17 cellular contexts compared by ENCODE assay signal in genomic region chr16:83013071-83013470, GRCh38.
DNase-seq lines count a peak whose midpoint lies in the region; ATAC-seq and TF ChIP-seq lines count a peak whose summit lies in the region.
"Had no signal": no experiment of that assay in that cellular context is flagged by ENCODE, and none has a peak within 500 bp of the region (broad histone marks: within the 10 kb centered on the region; RNA-seq: fewer than 3 reads in every experiment).

No MANE protein-coding gene starts in this region.

- H3K36me3 ChIP-seq in IMR-90 (ENCODE audit: control insufficient read depth, insufficient read depth, low read length) (no peaks in the 10 kb centered on the region), ascending aorta (no peaks in the 10 kb centered on the region), mesenchymal stem cell (ENCODE audit: control insufficient read depth in 1 of 2, insufficient read depth in 2 of 2, low read depth in 1 of 2, low read length in 2 of 2) (no peaks in the 10 kb centered on the region), mucosa of descending colon (ENCODE audit: low read depth) (no peaks in the 10 kb centered on the region)
- H3K36me3 ChIP-seq: BE2C had no signal

- no peak for TF ChIP-seq POLR2A in IMR-90 (IDR thresholded peaks at IDR 0.05; ENCODE audit: low read depth, low read length)

- H3K18ac ChIP-seq in IMR-90 (ENCODE audit: low read depth, low read length) (no peak overlapping the region), mesenchymal stem cell (ENCODE audit: low read depth in 1 of 2, low read length in 2 of 2) (peak overlapping the region in 1 of 2 experiments; percentile 12)

- H2BK5ac ChIP-seq in IMR-90 (ENCODE audit: low read depth, low read length, poor library complexity, severe bottlenecking) = no peak overlapping the region
- no peak overlapping the region for H2BK5ac ChIP-seq in mesenchymal stem cell (ENCODE audit: low read depth, low read length, poor library complexity, severe bottlenecking)

- no peak overlapping the region for H2BK15ac ChIP-seq in IMR-90 (ENCODE audit: low read depth, low read length)
- no peak overlapping the region for H2BK15ac ChIP-seq in mesenchymal stem cell (ENCODE audit: low read depth, poor library complexity, severe bottlenecking)

- H3K23ac ChIP-seq in IMR-90 (ENCODE audit: low read depth, low read length) = no peak overlapping the region
- H3K23ac ChIP-seq in mesenchymal stem cell (ENCODE audit: low read length in 2 of 2) = no peak overlapping the region

- ATAC-seq in IMR-90 (ENCODE audit: low read depth) (no peak), foreskin keratinocyte (no peak), mucosa of descending colon (no peak)
- ATAC-seq: HCT116 had no signal

- TF ChIP-seq CTCF in IMR-90 (conservative IDR thresholded peaks at IDR 0.05; ENCODE audit: low read depth, low read length) (no peak), ascending aorta (IDR thresholded peaks at IDR 0.05) (no peak), foreskin keratinocyte (conservative IDR thresholded peaks at IDR 0.05) (no peak), mucosa of descending colon (IDR thresholded peaks at IDR 0.05) (no peak)

- H3K9me1 ChIP-seq in IMR-90 (ENCODE audit: insufficient read depth, low read length) = no peaks in the 10 kb centered on the region; the same call in 1 of the 2 replicates

- no TSS peak for BruUV-seq in IMR-90 (replicated peaks; lab: Mats Ljungman, UMichigan)

- H2AK9ac ChIP-seq in IMR-90 (replicated peaks; ENCODE audit: low read depth, low read length, poor library complexity) = no peak overlapping the region

- H4K20me1 ChIP-seq in IMR-90 (ENCODE audit: insufficient read depth, low read length) = no peaks in the 10 kb centered on the region

- no peak overlapping the region for H4K8ac ChIP-seq in IMR-90 (ENCODE audit: low read depth in 2 of 2, low read length in 2 of 2)
- H4K8ac ChIP-seq in mesenchymal stem cell (ENCODE audit: low read length) = no peak overlapping the region

- no peak overlapping the region for H2AFZ ChIP-seq in IMR-90 (replicated peaks; ENCODE audit: low read length, poor library complexity)
- H2AFZ ChIP-seq in mesenchymal stem cell (ENCODE audit: low read depth, low read length) = no peak overlapping the region

- no peak overlapping the region for H3K4me2 ChIP-seq in IMR-90 (ENCODE audit: low read depth, low read length)
- no peak overlapping the region for H3K4me2 ChIP-seq in mesenchymal stem cell (ENCODE audit: low read length, poor library complexity, severe bottlenecking)

- H3K9ac ChIP-seq in IMR-90 (ENCODE audit: low read depth, low read length) (no peak overlapping the region), mesenchymal stem cell (ENCODE audit: low read length) (no peak overlapping the region)

- H3K4ac ChIP-seq in IMR-90 (ENCODE audit: low read depth, low read length) = no peak overlapping the region
- no peak overlapping the region for H3K4ac ChIP-seq in mesenchymal stem cell (ENCODE audit: low read depth in 1 of 2, low read length in 2 of 2)

- no peak overlapping the region for H4K5ac ChIP-seq in IMR-90 (ENCODE audit: low read depth, low read length)

- no peak overlapping the region; the same call in 1 of the 2 replicates for H2BK120ac ChIP-seq in IMR-90 (ENCODE audit: low read depth, low read length)
- peak overlapping the region; percentile 27 for H2BK120ac ChIP-seq in mesenchymal stem cell (ENCODE audit: low read depth, low read length)

- H3K4me3 ChIP-seq in IMR-90 (ENCODE audit: insufficient read depth, low read depth, low read length) (no peak overlapping the region), ascending aorta (no peak overlapping the region), mesenchymal stem cell (ENCODE audit: insufficient read depth in 1 of 2, low read depth in 1 of 2, low read length in 2 of 2) (no peak overlapping the region), mucosa of descending colon (no peak overlapping the region)

- H3K27me3 ChIP-seq in IMR-90 (ENCODE audit: control insufficient read depth, insufficient read depth, low read length) (no peaks in the 10 kb centered on the region), ascending aorta (no peaks in the 10 kb centered on the region), mesenchymal stem cell (ENCODE audit: control insufficient read depth in 1 of 2, insufficient read depth in 1 of 2, low read length in 2 of 2) (no peaks in the 10 kb centered on the region), foreskin keratinocyte (no peaks in the 10 kb centered on the region)
- H3K27me3 ChIP-seq: BE2C had no signal

- no peak for DNase-seq in IMR-90
- no peak for DNase-seq in ascending aorta (ENCODE audit: low spot score in 2 of 2)
- no peak for DNase-seq in mesenchymal stem cell
- DNase-seq in foreskin keratinocyte = no peak
- no peak for DNase-seq in COLO668 (lab: John Stamatoyannopoulos, UW; ENCODE audit: unreplicated experiment)
- DNase-seq in mucosa of descending colon = no peak
- DNase-seq: ACHN; BE2C; C1 segment of cervical spinal cord; Caco-2; CD4-positive, CD25-positive, alpha-beta regulatory T cell; CD8-positive, alpha-beta memory T cell; GOT3; H7; HFFc6; KG1 had no signal

- no peak for TF ChIP-seq RAD21 in IMR-90 (IDR thresholded peaks at IDR 0.05; ENCODE audit: low read length)

- in situ Hi-C loops in IMR-90 (cut with MboI; ENCODE audit: low sequenced_read_pairs) = no loop called here

- H3K79me1 ChIP-seq in IMR-90 (ENCODE audit: low read depth in 1 of 2, low read length in 2 of 2) (peaks cover 0 to 3% of the 10 kb centered on the region in 2 experiments; a peak in 1 of 4 replicates), mesenchymal stem cell (replicated peaks; ENCODE audit: low read length, poor library complexity, severe bottlenecking) (no peaks in the 10 kb centered on the region)

- H2BK12ac ChIP-seq in mesenchymal stem cell (ENCODE audit: low read length in 2 of 2) = no peak overlapping the region

- H3K14ac ChIP-seq in IMR-90 (replicated peaks; ENCODE audit: low read depth, low read length) = 0 out of 2 replicates have a peak overlapping the region, but pooled peaks have one; percentile 37
- no peak overlapping the region for H3K14ac ChIP-seq in mesenchymal stem cell (ENCODE audit: low read length in 2 of 2)

- H4K91ac ChIP-seq in IMR-90 (ENCODE audit: insufficient read depth, low read depth, low read length) (no peak overlapping the region), mesenchymal stem cell (ENCODE audit: low read length) (no peak overlapping the region)

- H3K9me3 ChIP-seq in IMR-90 (ENCODE audit: control insufficient read depth, insufficient read depth, low read length) (no peaks in the 10 kb centered on the region), ascending aorta (no peaks in the 10 kb centered on the region), mesenchymal stem cell (ENCODE audit: control insufficient read depth, low read length) (no peaks in the 10 kb centered on the region), mucosa of descending colon (no peaks in the 10 kb centered on the region)
- H3K9me3 ChIP-seq: BE2C, Caco-2 had no signal

- H2AK5ac ChIP-seq in IMR-90 (ENCODE audit: low read depth, low read length) = no peak overlapping the region
- H2AK5ac ChIP-seq in mesenchymal stem cell (ENCODE audit: low read length, severe bottlenecking) = no peak overlapping the region

- H2BK20ac ChIP-seq in IMR-90 (ENCODE audit: low read depth, low read length) = no peak overlapping the region

- intact Hi-C loops in IMR-90 (cut with micrococcal nuclease) = no loop called here
- intact Hi-C loops in ascending aorta (cut with DNase I) = loop anchor here (5.0 kb wide), 1 partner anchor 54 kb away; no protein-coding TSS in a partner anchor
- intact Hi-C loops in mucosa of descending colon (cut with DNase I, micrococcal nuclease) = no loop called here

- POLR2A ChIA-PET in IMR-90 (lab: Charles Lee; ENCODE audit: unreplicated experiment) = no interaction called here

- WGBS in IMR-90 (ENCODE audit: extremely low coverage in 2 of 2, insufficient read length in 1 of 2), 2 experiments = 80% methylated on average over 1 of the region's 4 CpGs; no CpG with 5 or more reads in 1 of the 2 experiments
- 90% methylated on average over 3 of the region's 4 CpGs for WGBS in mesenchymal stem cell

- H3K27ac ChIP-seq in IMR-90 (ENCODE audit: insufficient read depth, low read length) (no peak overlapping the region), ascending aorta (peak overlapping the region; percentile 54 to 65), mesenchymal stem cell (ENCODE audit: low read length, poor library complexity, severe bottlenecking) (no peak overlapping the region), foreskin keratinocyte (no peak overlapping the region)

- dilution Hi-C loops in IMR-90 (cut with HindIII; ENCODE audit: low sequenced_read_pairs, unreplicated experiment) = no loop called here

- H3K4me1 ChIP-seq in IMR-90 (ENCODE audit: control insufficient read depth, insufficient read depth, low read length) (no peaks in the 10 kb centered on the region), ascending aorta (peaks cover 0 to 17% of the 10 kb centered on the region in 2 donors), mesenchymal stem cell (ENCODE audit: control insufficient read depth, insufficient read depth, low read depth, low read length) (no peaks in the 10 kb centered on the region), foreskin keratinocyte (no peaks in the 10 kb centered on the region), mucosa of descending colon (ENCODE audit: low read depth) (no peaks in the 10 kb centered on the region)
- H3K4me1 ChIP-seq: BE2C, Caco-2 had no signal

- CTCF ChIA-PET in IMR-90 (lab: Yijun Ruan, JAX) = no interaction called here

- H3K56ac ChIP-seq in IMR-90 (ENCODE audit: extremely low read depth, insufficient read depth, low read length) = no peak overlapping the region

TF ChIP-seq in IMR-90, 13 proteins besides CTCF, POLR2A, EP300 and RAD21 (continues in another document):
- TF ChIP-seq SMC3 (IDR thresholded peaks at IDR 0.05; ENCODE audit: low read depth, low read length) = no peak
- no peak for TF ChIP-seq MXI1 (IDR thresholded peaks at IDR 0.05; ENCODE audit: borderline replicate concordance, low read depth, low read length)
- TF ChIP-seq RFX5 (IDR thresholded peaks at IDR 0.05; ENCODE audit: low read depth, low read length) = no peak
- no peak for TF ChIP-seq CHD1 (IDR thresholded peaks at IDR 0.05; ENCODE audit: low read depth, low read length)
- TF ChIP-seq RCOR1 (IDR thresholded peaks at IDR 0.05; ENCODE audit: insufficient replicate concordance, low read length) = no peak
- TF ChIP-seq MAZ (IDR thresholded peaks at IDR 0.05; ENCODE audit: borderline replicate concordance, low read depth, low read length) = no peak
- TF ChIP-seq ELK1 (IDR thresholded peaks at IDR 0.05; ENCODE audit: borderline replicate concordance, low read depth, low read length) = no peak
- no peak for TF ChIP-seq MAFK (IDR thresholded peaks at IDR 0.05; ENCODE audit: low read depth, low read length)

Comparison
In these comparisons a context has a peak if more than half of its experiments do, and no peak if none do; other contexts are left out.
1. H3K27ac ChIP-seq: peak in ascending aorta (2 of 2); none in IMR-90 (single experiment), mesenchymal stem cell (single experiment) and foreskin keratinocyte (single experiment).